20 cellular contexts compared by ENCODE assay signal in the genomic region with DNA sequence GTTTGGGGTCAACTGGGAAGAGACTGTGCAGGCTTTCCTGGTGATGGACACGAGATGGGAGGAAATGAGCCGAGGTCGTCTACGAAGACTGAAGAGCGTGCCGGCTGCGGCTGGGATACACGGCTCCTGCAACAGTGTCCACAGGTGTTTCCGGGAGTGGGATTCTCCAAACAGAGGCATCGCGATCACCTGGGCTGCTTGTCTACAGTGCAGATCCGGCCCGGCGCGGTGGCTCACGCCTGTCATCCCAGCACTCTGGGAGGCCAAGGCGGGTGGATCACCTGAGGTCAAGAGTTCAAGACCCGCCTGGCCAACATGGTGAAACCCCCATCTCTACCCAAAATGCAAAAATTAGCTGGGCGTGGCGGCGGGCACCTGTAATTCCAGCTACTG. TPM values are rescaled to one million over a fixed set of nuclear protein-coding genes. Genes with fewer than 3 reads are reported as not detected.
DNase-seq lines count a peak whose midpoint lies in the region; ATAC-seq, FAIRE-seq and TF ChIP-seq lines count a peak whose summit lies in the region.
"Had no signal": no experiment of that assay in that cellular context is flagged by ENCODE, and none has a peak within 500 bp of the region (broad histone marks: within the 10 kb centered on the region; RNA-seq: fewer than 3 reads in every experiment).

No MANE protein-coding gene starts in this region.

- no peak for TF ChIP-seq CTCF in spleen (IDR thresholded peaks at IDR 0.05 in 8 of 11, conservative IDR thresholded peaks at IDR 0.05 in 3 of 11)

- ATAC-seq in left ventricle myocardium superior (no peak), Right ventricle myocardium inferior (no peak), HG02973 (IDR thresholded peaks at IDR 0.05; ENCODE audit: unreplicated experiment) (no peak)

- H3K4me1 ChIP-seq in spleen: peaks cover 0 to 22% (median 8%) of the 10 kb centered on the region in 6 donors
- H3K4me1 ChIP-seq: HAP-1 had no signal

- no peaks in the 10 kb centered on the region for H3K27me3 ChIP-seq in spleen (replicated peaks in 1 of 7)

- 87 to 95% (median 90%) methylated on average over 18 to 21 of the region's 21 CpGs for WGBS in spleen, 5 donors

- peaks cover 0 to 37% (median 27%) of the 10 kb centered on the region in 6 donors for H3K36me3 ChIP-seq in spleen

- TF ChIP-seq POLR2A in spleen (IDR thresholded peaks at IDR 0.05): no peak

- no peak overlapping the region for H3K4me3 ChIP-seq in spleen
- H3K4me3 ChIP-seq: GM23248, HAP-1 had no signal

- H3K27ac ChIP-seq in angular gyrus (ENCODE audit: low read depth, low read length) (peak overlapping the region; percentile 52), spleen (no peak overlapping the region)
- H3K27ac ChIP-seq: GM23248, HL-60 had no signal

- intact Hi-C loops in left ventricle myocardium superior (cut with micrococcal nuclease): loop anchor here (5.0 kb wide), 1 partner anchor 104 kb away; no protein-coding TSS in a partner anchor
- intact Hi-C loops in Right ventricle myocardium inferior (cut with DNase I): no loop called here
- intact Hi-C loops in spleen (cut with DNase I; ENCODE audit: low total_unique reads): no loop called here

- FAIRE-seq in urothelium cell line (lab: Jason Lieb, UNC): no peak
- FAIRE-seq: G401.6, GM12891 had no signal

- DNase-seq in left ventricle myocardium superior (peak; percentile 20), Right ventricle myocardium inferior (ENCODE audit: missing footprints) (no peak), spleen (peak; percentile 69), urothelium cell line (ENCODE audit: low spot score) (no peak)
- DNase-seq in stimulated activated CD4-positive, alpha-beta T cell treated with anti-CD3 and anti-CD28 coated beads, Interleukin-2, amount 100 ng/mL, for 24 hours: no peak
- DNase-seq: 8988T; C1 segment of cervical spinal cord; CD4-positive, CD25-positive, alpha-beta regulatory T cell; CD8-positive, alpha-beta memory T cell; COR-L47; DMS 273 treated with DMSO at 0.1 percent for 48 hours; DMS53; GM23248 had no signal

- no peaks in the 10 kb centered on the region for H3K9me3 ChIP-seq in spleen
- H3K9me3 ChIP-seq: HAP-1 had no signal

RNA-seq across cellular contexts. Expression of a gene that starts 11.6 kb away (rescaled TPM):
- total RNA-seq in left ventricle myocardium superior (26.6 TPM), Right ventricle myocardium inferior (24.5 TPM), spleen (10 to 100 TPM; 20.3 to 33.3 (median 26.7) TPM)
- polyA plus RNA-seq in spleen: 10 to 100 TPM; 19.1 to 42.6 (median 29.3) TPM

RNA-seq across cellular contexts. Expression of a gene that starts 30.3 kb away (rescaled TPM):
- total RNA-seq in left ventricle myocardium superior: 241 TPM
- total RNA-seq in Right ventricle myocardium inferior: 200 TPM
- total RNA-seq in spleen: 1 to 10 TPM; 2.5 to 5.6 (median 3.5) TPM
- polyA plus RNA-seq in spleen: 10 to 100 TPM in 1 of 3 donors, 1 to 10 TPM in 2; 1.3 to 17.1 (median 3.6) TPM
- total RNA-seq: CD4-positive, CD25-positive, alpha-beta regulatory T cell; HT1080 had no signal
- polyA plus RNA-seq: CD4-positive, CD25-positive, alpha-beta regulatory T cell; CD8-positive, alpha-beta memory T cell had no signal

RNA-seq across cellular contexts. Expression of a gene that starts 31.6 kb away (rescaled TPM):
- total RNA-seq in left ventricle myocardium superior: 68.7 TPM
- total RNA-seq in Right ventricle myocardium inferior: 64.3 TPM
- total RNA-seq in spleen: 10 to 100 TPM; 39.7 to 59.7 (median 46.5) TPM
- 10 to 100 TPM; 36.5 to 63.0 (median 40.0) TPM for polyA plus RNA-seq in spleen

RNA-seq across cellular contexts. Expression of a gene that starts 33.9 kb away (rescaled TPM):
- total RNA-seq in left ventricle myocardium superior (59.2 TPM), Right ventricle myocardium inferior (54.8 TPM), spleen (10 to 100 TPM; 31.0 to 48.8 (median 37.4) TPM)
- polyA plus RNA-seq in spleen: 10 to 100 TPM; 55.5 to 96.2 (median 59.0) TPM

RNA-seq across cellular contexts. Expression of a gene that starts 48.9 kb away (rescaled TPM):
- total RNA-seq in left ventricle myocardium superior (39.3 TPM), Right ventricle myocardium inferior (26.7 TPM), spleen (10 to 100 TPM; 17.2 to 27.5 (median 19.4) TPM)
- polyA plus RNA-seq in spleen: 10 to 100 TPM; 17.3 to 34.6 (median 17.9) TPM
- total RNA-seq: HT1080 had no signal

Comparison
In these comparisons a context has a peak if more than half of its experiments do, and no peak if none do; other contexts are left out.
1. DNase-seq: peak in left ventricle myocardium superior (single experiment) and spleen (single experiment); none in Right ventricle myocardium inferior (single experiment), urothelium cell line (single experiment) and stimulated activated CD4-positive, alpha-beta T cell treated with anti-CD3 and anti-CD28 coated beads, Interleukin-2, amount 100 ng/mL, for 24 hours (0 of 2).
2. RNA of a gene that starts 30.3 kb away (total RNA-seq): 241 TPM in left ventricle myocardium superior (single experiment) and 200 TPM in Right ventricle myocardium inferior (single experiment); 2.5 to 5.6 TPM in spleen; every median in the first group is over 10 times any median in the second.